26 cellular contexts compared by ENCODE assay signal in genomic region chr4:175139205-175139604, GRCh38.
"Had no signal": no experiment of that assay in that cellular context is flagged by ENCODE, and none has a peak within 500 bp of the region (broad histone marks: within the 10 kb centered on the region; RNA-seq: fewer than 3 reads in every experiment).

No MANE protein-coding gene starts in this region.

- H3K9me3 ChIP-seq: colonic mucosa, esophagus muscularis mucosa, esophagus squamous epithelium, gastrocnemius medialis, gastroesophageal sphincter had no signal

- H3K27ac ChIP-seq: colonic mucosa, coronary artery, dorsolateral prefrontal cortex, epithelial cell of prostate, esophagus muscularis mucosa, esophagus squamous epithelium, foreskin keratinocyte, gastrocnemius medialis, gastroesophageal sphincter, heart left ventricle, heart right ventricle, hepatocyte had no signal

- H3K4me3 Mint-ChIP-seq: dendritic cell treated with granulocyte-macrophage colony-stimulating factor and Interleukin-4, amounts not matched to agents 40 ng/mL and 50 ng/mL, for 4 days; effector memory CD8-positive, alpha-beta T cell; endodermal cell had no signal

- DNase-seq: colonic mucosa; cortex of kidney; dermis blood vessel endothelial cell; dorsolateral prefrontal cortex; effector CD4-positive, alpha-beta T cell; effector CD8-positive, alpha-beta T cell; effector memory CD4-positive, alpha-beta T cell; effector memory CD8-positive, alpha-beta T cell; endodermal cell; erythroblast; esophagus squamous epithelium; foreskin fibroblast; foreskin keratinocyte; foreskin melanocyte; gastrocnemius medialis; glutamatergic neuron; head of caudate nucleus; heart left ventricle; heart right ventricle had no signal

- H3K4me1 ChIP-seq: colonic mucosa, esophagus muscularis mucosa, esophagus squamous epithelium, foreskin keratinocyte, gastrocnemius medialis, gastroesophageal sphincter, heart left ventricle, heart right ventricle had no signal

- H3K9me3 Mint-ChIP-seq: endodermal cell had no signal

- H3K36me3 ChIP-seq: colonic mucosa, esophagus muscularis mucosa, esophagus squamous epithelium, gastrocnemius medialis, gastroesophageal sphincter, heart left ventricle, heart right ventricle had no signal

- H3K4me1 Mint-ChIP-seq: endodermal cell had no signal

- H3K27me3 ChIP-seq: colonic mucosa, dorsolateral prefrontal cortex, esophagus muscularis mucosa, esophagus squamous epithelium, foreskin keratinocyte, gastrocnemius medialis, gastroesophageal sphincter, heart left ventricle, heart right ventricle, hepatocyte had no signal

- ATAC-seq: effector memory CD8-positive, alpha-beta T cell; esophagus mucosa; foreskin keratinocyte; gastrocnemius medialis; gastroesophageal sphincter; heart left ventricle; heart right ventricle had no signal

- H3K79me2 ChIP-seq: hepatocyte had no signal

- H2AFZ ChIP-seq: hepatocyte had no signal

- H3K4me2 ChIP-seq: hepatocyte had no signal

- H3K27me3 Mint-ChIP-seq: dendritic cell treated with granulocyte-macrophage colony-stimulating factor and Interleukin-4, amounts not matched to agents 40 ng/mL and 50 ng/mL, for 4 days; effector memory CD8-positive, alpha-beta T cell had no signal

- H3K27ac Mint-ChIP-seq: dendritic cell treated with granulocyte-macrophage colony-stimulating factor and Interleukin-4, amounts not matched to agents 40 ng/mL and 50 ng/mL, for 4 days; effector memory CD8-positive, alpha-beta T cell; endodermal cell had no signal

- H3K4me3 ChIP-seq: colonic mucosa, coronary artery, dorsolateral prefrontal cortex, esophagus muscularis mucosa, esophagus squamous epithelium, gastrocnemius medialis, gastroesophageal sphincter, heart left ventricle, heart right ventricle, hepatocyte had no signal
